ENCODE assay signal across 1 cellular context in the genomic region with DNA sequence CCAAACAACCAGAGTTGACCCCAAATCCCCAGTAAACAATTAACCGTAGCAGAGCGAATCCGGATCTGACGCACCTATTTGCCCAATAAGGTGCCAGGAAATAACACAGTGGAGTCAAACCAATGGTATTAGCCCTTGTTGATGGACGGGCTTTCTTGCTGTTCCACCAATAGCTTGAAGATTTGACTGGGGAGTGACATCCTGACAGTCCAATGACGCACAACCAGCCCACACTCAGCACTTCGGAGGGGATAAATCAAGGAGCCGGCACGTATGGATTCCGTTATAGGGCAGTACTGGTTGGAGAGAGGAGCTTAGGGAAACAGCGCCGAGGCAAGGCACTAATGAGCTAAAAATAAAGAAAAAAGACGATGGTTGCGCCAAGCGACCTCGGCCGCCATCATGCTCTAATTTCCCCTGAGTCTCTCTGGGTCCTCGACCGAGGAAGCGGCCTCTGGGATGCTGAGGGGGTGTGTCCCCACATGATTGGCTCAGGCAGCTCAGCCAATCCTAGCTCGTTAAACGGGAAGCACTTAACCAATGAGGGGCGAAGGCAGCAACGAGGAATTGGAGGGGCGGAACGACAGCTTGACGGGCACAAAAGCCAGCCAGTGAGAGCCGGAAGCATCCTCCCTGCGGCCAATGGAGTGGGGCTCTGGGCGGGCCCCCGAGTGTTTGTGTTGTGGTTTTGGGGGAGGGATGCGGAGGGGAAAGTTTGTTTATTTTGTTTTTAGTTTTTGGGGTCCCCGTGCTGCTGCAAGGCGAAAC.
TF ChIP-seq lines count a peak whose summit lies in the region.

No MANE protein-coding gene starts in this region.

TF ChIP-seq in K562, 482 proteins besides CTCF, POLR2A, EP300 and RAD21 (continued from another document and continues in another):
- TF ChIP-seq, protein P1, sequence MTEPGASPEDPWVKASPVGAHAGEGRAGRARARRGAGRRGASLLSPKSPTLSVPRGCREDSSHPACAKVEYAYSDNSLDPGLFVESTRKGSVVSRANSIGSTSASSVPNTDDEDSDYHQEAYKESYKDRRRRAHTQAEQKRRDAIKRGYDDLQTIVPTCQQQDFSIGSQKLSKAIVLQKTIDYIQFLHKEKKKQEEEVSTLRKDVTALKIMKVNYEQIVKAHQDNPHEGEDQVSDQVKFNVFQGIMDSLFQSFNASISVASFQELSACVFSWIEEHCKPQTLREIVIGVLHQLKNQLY (CRISPR knock-in tag; conservative IDR thresholded peaks at IDR 0.05) = no peak
- TF ChIP-seq, protein P2, sequence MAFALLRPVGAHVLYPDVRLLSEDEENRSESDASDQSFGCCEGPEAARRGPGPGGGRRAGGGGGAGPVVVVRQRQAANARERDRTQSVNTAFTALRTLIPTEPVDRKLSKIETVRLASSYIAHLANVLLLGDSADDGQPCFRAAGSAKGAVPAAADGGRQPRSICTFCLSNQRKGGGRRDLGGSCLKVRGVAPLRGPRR (CRISPR knock-in tag; IDR thresholded peaks at IDR 0.05) = no peak
- TF ChIP-seq TOE1 (IDR thresholded peaks at IDR 0.05; ENCODE audit: borderline replicate concordance) (peak; percentile 57; the same call in 1 of the 2 replicates), TOE1 (CRISPR knock-in tag; IDR thresholded peaks at IDR 0.05; ENCODE audit: borderline replicate concordance, low read depth) (no peak), ZNF584 (CRISPR knock-in tag; IDR thresholded peaks at IDR 0.05; ENCODE audit: low read depth) (no peak), ZZZ3 (IDR thresholded peaks at IDR 0.05) (no peak), ETS2 (tag; IDR thresholded peaks at IDR 0.05; ENCODE audit: borderline replicate concordance, poor library complexity, severe bottlenecking) (no peak), ZNF75A (CRISPR knock-in tag; IDR thresholded peaks at IDR 0.05) (no peak), ZNF197 (CRISPR knock-in tag; IDR thresholded peaks at IDR 0.05; ENCODE audit: low read depth) (no peak), ILF3 (IDR thresholded peaks at IDR 0.05; ENCODE audit: borderline replicate concordance) (no peak), NR4A1 (CRISPR knock-in tag; IDR thresholded peaks at IDR 0.05) (no peak), NR4A1 (tag; IDR thresholded peaks at IDR 0.05) (no peak), L3MBTL2 (IDR thresholded peaks at IDR 0.05) (0 out of 2 replicates have a peak, but pooled peaks have one; percentile 70), ARID2 (IDR thresholded peaks at IDR 0.05) (no peak), ZNF217 (CRISPR knock-in tag; IDR thresholded peaks at IDR 0.05) (no peak), ZNF133 (CRISPR knock-in tag; IDR thresholded peaks at IDR 0.05) (no peak), TCFL5 (CRISPR knock-in tag; conservative IDR thresholded peaks at IDR 0.05) (no peak), U2AF1 (optimal IDR thresholded peaks at IDR 0.05; ENCODE audit: low read depth, low read length) (no peak), ZNF778 (CRISPR knock-in tag; IDR thresholded peaks at IDR 0.05) (no peak), LEF1 (IDR thresholded peaks at IDR 0.05) (0 out of 2 replicates have a peak, but pooled peaks have one; percentile 35), ZNF408 (CRISPR knock-in tag; IDR thresholded peaks at IDR 0.05; ENCODE audit: low read depth) (no peak), NFYB (IDR thresholded peaks at IDR 0.05; ENCODE audit: extremely low read depth, insufficient read length) (peak; percentile 99), NUFIP1 (IDR thresholded peaks at IDR 0.05; ENCODE audit: partially characterized antibody) (no peak), TRIM24 (IDR thresholded peaks at IDR 0.05) (no peak), KDM1A (IDR thresholded peaks at IDR 0.05) (peak in 1 of 2 experiments; percentile 13; a peak in 1 of 4 replicates), ZC3H11A (IDR thresholded peaks at IDR 0.05; ENCODE audit: low read depth, low read length) (no peak), MYNN (IDR thresholded peaks at IDR 0.05) (no peak), MYNN (CRISPR knock-in tag; IDR thresholded peaks at IDR 0.05) (no peak), TEAD4 (IDR thresholded peaks at IDR 0.05; ENCODE audit: low read length) (0 out of 2 replicates have a peak, but pooled peaks have one; percentile 6), TEAD4 (CRISPR knock-in tag; IDR thresholded peaks at IDR 0.05; ENCODE audit: borderline replicate concordance) (no peak), RCOR1 (IDR thresholded peaks at IDR 0.05; ENCODE audit: borderline replicate concordance in 1 of 2, low read depth in 2 of 2, low read length in 2 of 2) (0 out of 4 replicates have a peak, but pooled peaks of 1 of the 2 experiments have one; percentile 11), ZNF140 (CRISPR knock-in tag; IDR thresholded peaks at IDR 0.05) (no peak), ZNF354B (CRISPR knock-in tag; IDR thresholded peaks at IDR 0.05) (no peak), IRF2 (CRISPR knock-in tag; IDR thresholded peaks at IDR 0.05) (no peak), POU5F1 (IDR thresholded peaks at IDR 0.05; ENCODE audit: borderline replicate concordance, low read depth, low read length, partially characterized antibody) (no peak), ELF2 (CRISPR knock-in tag; IDR thresholded peaks at IDR 0.05) (no peak), GABPB1 (CRISPR knock-in tag; IDR thresholded peaks at IDR 0.05) (0 out of 2 replicates have a peak, but pooled peaks have one; percentile 21)
- TF ChIP-seq, protein P3, sequence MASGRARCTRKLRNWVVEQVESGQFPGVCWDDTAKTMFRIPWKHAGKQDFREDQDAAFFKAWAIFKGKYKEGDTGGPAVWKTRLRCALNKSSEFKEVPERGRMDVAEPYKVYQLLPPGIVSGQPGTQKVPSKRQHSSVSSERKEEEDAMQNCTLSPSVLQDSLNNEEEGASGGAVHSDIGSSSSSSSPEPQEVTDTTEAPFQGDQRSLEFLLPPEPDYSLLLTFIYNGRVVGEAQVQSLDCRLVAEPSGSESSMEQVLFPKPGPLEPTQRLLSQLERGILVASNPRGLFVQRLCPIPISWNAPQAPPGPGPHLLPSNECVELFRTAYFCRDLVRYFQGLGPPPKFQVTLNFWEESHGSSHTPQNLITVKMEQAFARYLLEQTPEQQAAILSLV (tag; IDR thresholded peaks at IDR 0.05) = no peak
- TF ChIP-seq, protein P4, sequence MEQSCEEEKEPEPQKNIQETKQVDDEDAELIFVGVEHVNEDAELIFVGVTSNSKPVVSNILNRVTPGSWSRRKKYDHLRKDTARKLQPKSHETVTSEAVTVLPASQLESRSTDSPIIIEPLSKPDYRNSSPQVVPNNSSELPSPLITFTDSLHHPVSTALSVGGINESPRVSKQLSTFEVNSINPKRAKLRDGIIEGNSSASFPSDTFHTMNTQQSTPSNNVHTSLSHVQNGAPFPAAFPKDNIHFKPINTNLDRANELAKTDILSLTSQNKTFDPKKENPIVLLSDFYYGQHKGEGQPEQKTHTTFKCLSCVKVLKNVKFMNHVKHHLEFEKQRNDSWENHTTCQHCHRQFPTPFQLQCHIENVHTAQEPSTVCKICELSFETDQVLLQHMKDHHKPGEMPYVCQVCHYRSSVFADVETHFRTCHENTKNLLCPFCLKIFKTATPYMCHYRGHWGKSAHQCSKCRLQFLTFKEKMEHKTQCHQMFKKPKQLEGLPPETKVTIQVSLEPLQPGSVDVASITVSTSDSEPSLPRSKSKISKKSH (CRISPR knock-in tag; IDR thresholded peaks at IDR 0.05) = no peak
- TF ChIP-seq, protein P5, sequence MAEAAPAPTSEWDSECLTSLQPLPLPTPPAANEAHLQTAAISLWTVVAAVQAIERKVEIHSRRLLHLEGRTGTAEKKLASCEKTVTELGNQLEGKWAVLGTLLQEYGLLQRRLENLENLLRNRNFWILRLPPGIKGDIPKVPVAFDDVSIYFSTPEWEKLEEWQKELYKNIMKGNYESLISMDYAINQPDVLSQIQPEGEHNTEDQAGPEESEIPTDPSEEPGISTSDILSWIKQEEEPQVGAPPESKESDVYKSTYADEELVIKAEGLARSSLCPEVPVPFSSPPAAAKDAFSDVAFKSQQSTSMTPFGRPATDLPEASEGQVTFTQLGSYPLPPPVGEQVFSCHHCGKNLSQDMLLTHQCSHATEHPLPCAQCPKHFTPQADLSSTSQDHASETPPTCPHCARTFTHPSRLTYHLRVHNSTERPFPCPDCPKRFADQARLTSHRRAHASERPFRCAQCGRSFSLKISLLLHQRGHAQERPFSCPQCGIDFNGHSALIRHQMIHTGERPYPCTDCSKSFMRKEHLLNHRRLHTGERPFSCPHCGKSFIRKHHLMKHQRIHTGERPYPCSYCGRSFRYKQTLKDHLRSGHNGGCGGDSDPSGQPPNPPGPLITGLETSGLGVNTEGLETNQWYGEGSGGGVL (CRISPR knock-in tag; IDR thresholded peaks at IDR 0.05) = no peak
- TF ChIP-seq, protein P6, sequence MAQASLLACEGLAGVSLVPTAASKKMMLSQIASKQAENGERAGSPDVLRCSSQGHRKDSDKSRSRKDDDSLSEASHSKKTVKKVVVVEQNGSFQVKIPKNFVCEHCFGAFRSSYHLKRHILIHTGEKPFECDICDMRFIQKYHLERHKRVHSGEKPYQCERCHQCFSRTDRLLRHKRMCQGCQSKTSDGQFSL (CRISPR knock-in tag; IDR thresholded peaks at IDR 0.05) = no peak
- TF ChIP-seq, protein P6 (tag; IDR thresholded peaks at IDR 0.05) = no peak
- TF ChIP-seq, protein P7, sequence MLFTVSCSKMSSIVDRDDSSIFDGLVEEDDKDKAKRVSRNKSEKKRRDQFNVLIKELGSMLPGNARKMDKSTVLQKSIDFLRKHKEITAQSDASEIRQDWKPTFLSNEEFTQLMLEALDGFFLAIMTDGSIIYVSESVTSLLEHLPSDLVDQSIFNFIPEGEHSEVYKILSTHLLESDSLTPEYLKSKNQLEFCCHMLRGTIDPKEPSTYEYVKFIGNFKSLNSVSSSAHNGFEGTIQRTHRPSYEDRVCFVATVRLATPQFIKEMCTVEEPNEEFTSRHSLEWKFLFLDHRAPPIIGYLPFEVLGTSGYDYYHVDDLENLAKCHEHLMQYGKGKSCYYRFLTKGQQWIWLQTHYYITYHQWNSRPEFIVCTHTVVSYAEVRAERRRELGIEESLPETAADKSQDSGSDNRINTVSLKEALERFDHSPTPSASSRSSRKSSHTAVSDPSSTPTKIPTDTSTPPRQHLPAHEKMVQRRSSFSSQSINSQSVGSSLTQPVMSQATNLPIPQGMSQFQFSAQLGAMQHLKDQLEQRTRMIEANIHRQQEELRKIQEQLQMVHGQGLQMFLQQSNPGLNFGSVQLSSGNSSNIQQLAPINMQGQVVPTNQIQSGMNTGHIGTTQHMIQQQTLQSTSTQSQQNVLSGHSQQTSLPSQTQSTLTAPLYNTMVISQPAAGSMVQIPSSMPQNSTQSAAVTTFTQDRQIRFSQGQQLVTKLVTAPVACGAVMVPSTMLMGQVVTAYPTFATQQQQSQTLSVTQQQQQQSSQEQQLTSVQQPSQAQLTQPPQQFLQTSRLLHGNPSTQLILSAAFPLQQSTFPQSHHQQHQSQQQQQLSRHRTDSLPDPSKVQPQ (CRISPR knock-in tag; IDR thresholded peaks at IDR 0.05; ENCODE audit: borderline replicate concordance) = no peak
- TF ChIP-seq, protein P8, sequence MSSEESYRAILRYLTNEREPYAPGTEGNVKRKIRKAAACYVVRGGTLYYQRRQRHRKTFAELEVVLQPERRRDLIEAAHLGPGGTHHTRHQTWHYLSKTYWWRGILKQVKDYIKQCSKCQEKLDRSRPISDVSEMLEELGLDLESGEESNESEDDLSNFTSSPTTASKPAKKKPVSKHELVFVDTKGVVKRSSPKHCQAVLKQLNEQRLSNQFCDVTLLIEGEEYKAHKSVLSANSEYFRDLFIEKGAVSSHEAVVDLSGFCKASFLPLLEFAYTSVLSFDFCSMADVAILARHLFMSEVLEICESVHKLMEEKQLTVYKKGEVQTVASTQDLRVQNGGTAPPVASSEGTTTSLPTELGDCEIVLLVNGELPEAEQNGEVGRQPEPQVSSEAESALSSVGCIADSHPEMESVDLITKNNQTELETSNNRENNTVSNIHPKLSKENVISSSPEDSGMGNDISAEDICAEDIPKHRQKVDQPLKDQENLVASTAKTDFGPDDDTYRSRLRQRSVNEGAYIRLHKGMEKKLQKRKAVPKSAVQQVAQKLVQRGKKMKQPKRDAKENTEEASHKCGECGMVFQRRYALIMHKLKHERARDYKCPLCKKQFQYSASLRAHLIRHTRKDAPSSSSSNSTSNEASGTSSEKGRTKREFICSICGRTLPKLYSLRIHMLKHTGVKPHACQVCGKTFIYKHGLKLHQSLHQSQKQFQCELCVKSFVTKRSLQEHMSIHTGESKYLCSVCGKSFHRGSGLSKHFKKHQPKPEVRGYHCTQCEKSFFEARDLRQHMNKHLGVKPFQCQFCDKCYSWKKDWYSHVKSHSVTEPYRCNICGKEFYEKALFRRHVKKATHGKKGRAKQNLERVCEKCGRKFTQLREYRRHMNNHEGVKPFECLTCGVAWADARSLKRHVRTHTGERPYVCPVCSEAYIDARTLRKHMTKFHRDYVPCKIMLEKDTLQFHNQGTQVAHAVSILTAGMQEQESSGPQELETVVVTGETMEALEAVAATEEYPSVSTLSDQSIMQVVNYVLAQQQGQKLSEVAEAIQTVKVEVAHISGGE (CRISPR knock-in tag; IDR thresholded peaks at IDR 0.05) = no peak; a peak in 1 of 6 replicates
- TF ChIP-seq, protein P9, sequence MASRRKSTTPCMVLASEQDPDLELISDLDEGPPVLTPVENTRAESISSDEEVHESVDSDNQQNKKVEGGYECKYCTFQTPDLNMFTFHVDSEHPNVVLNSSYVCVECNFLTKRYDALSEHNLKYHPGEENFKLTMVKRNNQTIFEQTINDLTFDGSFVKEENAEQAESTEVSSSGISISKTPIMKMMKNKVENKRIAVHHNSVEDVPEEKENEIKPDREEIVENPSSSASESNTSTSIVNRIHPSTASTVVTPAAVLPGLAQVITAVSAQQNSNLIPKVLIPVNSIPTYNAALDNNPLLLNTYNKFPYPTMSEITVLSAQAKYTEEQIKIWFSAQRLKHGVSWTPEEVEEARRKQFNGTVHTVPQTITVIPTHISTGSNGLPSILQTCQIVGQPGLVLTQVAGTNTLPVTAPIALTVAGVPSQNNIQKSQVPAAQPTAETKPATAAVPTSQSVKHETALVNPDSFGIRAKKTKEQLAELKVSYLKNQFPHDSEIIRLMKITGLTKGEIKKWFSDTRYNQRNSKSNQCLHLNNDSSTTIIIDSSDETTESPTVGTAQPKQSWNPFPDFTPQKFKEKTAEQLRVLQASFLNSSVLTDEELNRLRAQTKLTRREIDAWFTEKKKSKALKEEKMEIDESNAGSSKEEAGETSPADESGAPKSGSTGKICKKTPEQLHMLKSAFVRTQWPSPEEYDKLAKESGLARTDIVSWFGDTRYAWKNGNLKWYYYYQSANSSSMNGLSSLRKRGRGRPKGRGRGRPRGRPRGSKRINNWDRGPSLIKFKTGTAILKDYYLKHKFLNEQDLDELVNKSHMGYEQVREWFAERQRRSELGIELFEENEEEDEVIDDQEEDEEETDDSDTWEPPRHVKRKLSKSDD (conservative IDR thresholded peaks at IDR 0.05; ENCODE audit: low read length) = no peak
- TF ChIP-seq, protein P10, sequence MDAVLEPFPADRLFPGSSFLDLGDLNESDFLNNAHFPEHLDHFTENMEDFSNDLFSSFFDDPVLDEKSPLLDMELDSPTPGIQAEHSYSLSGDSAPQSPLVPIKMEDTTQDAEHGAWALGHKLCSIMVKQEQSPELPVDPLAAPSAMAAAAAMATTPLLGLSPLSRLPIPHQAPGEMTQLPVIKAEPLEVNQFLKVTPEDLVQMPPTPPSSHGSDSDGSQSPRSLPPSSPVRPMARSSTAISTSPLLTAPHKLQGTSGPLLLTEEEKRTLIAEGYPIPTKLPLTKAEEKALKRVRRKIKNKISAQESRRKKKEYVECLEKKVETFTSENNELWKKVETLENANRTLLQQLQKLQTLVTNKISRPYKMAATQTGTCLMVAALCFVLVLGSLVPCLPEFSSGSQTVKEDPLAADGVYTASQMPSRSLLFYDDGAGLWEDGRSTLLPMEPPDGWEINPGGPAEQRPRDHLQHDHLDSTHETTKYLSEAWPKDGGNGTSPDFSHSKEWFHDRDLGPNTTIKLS (IDR thresholded peaks at IDR 0.05; ENCODE audit: borderline replicate concordance, low read depth) = no peak
